In the genomic region with DNA sequence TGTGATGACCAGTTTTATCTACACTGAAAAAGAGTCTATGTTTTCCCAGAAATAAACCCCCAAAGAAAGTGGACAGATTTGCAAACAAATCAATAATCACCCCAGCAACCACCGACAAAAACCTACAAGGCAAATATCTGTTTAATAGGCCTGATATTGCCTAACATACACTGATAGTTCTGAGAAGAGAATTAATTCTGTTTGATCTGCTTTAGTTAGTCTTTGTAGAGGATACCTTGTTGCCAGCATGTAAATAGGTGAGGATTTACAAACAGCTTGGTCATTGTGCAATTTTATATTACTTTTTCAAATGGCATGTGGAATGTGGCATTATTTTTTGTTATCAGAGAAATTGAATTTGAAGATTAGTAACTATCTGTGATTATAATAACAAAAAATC, we compare ENCODE assay signal across 19 cellular contexts.
"Had no signal": no experiment of that assay in that cellular context is flagged by ENCODE, and none has a peak within 500 bp of the region (broad histone marks: within the 10 kb centered on the region; RNA-seq: fewer than 3 reads in every experiment).

No MANE protein-coding gene starts in this region.

- H3K36me3 ChIP-seq: SJSA1 had no signal

- H3K27ac ChIP-seq: HL-60, SJSA1 had no signal

- H3K9ac ChIP-seq: SK-N-SH had no signal

- H3K4me3 ChIP-seq: SJSA1 had no signal

- H3K9me3 ChIP-seq: SJSA1, SK-N-SH had no signal

- DNase-seq: KBM-7, MV-4-11, NCI-H1048, NCI-H1436, NCI-H1930, NCI-H2081, NCI-H2107, NCI-H2227 treated with DMSO at 0.1 percent for 48 hours, NCI-H510A treated with DMSO at 0.1 percent for 48 hours, NCI-H526, NCI-H82, Right ventricle myocardium superior, RPMI8226, SIG-M5, SK-N-SH, SW 1271, T-cell had no signal

- ATAC-seq: T-cell had no signal
